22 cellular contexts compared by ENCODE assay signal in the genomic region with DNA sequence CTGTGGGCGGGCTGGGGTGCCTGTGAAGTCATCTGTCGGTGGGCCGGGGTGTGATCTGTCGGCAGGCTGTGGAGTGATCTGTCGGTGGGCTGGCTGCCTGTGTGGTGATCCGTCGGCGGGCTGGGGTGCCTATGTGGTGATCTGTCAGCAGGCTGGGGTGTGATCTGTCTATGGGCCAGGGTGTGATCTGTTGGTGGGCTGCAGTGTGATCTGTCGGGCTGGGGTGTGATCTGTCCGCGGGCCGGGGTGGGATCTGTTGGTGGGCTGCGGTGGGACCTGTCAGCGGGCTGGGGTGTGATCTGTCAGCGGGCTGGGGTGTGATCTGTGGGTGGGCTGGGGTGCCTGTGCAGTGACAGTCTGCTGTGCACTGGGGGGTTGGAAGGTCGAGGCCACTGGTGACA.
"Had no signal": no experiment of that assay in that cellular context is flagged by ENCODE, and none has a peak within 500 bp of the region (broad histone marks: within the 10 kb centered on the region; RNA-seq: fewer than 3 reads in every experiment).

No MANE protein-coding gene starts in this region.

- H3K27me3 Mint-ChIP-seq: activated B cell treated with CpG ODN at 0.5 μM for 24 hours; activated CD4-positive, alpha-beta memory T cell treated with anti-CD3 and anti-CD28 coated beads, Interleukin-2, amount 10 ng/mL, durations not matched to agents 7 days and 5 days; activated CD8-positive, alpha-beta memory T cell treated with anti-CD3 and anti-CD28 coated beads, Interleukin-2, amount 10 ng/mL, durations not matched to agents 7 days and 5 days; activated naive CD4-positive, alpha-beta T cell treated with anti-CD3 and anti-CD28 coated beads, Interleukin-2, amount 10 ng/mL, durations not matched to agents 7 days and 5 days; dendritic cell treated with granulocyte-macrophage colony-stimulating factor and Interleukin-4, amounts not matched to agents 40 ng/mL and 50 ng/mL, for 4 days had no signal

- H3K4me1 ChIP-seq: ascending aorta, parathyroid adenoma, upper lobe of left lung had no signal

- H3K27me3 ChIP-seq: ascending aorta, esophagus muscularis mucosa, gastroesophageal sphincter, heart left ventricle, upper lobe of left lung had no signal

- H3K27ac ChIP-seq: ascending aorta, esophagus muscularis mucosa, gastroesophageal sphincter, parathyroid adenoma, skin epidermis, thoracic aorta, upper lobe of left lung had no signal

- H3K9me3 Mint-ChIP-seq: activated B cell treated with CpG ODN at 0.5 μM for 24 hours; activated CD4-positive, alpha-beta memory T cell treated with anti-CD3 and anti-CD28 coated beads, Interleukin-2, amount 10 ng/mL, durations not matched to agents 7 days and 5 days; activated naive CD4-positive, alpha-beta T cell treated with anti-CD3 and anti-CD28 coated beads, Interleukin-2, amount 10 ng/mL, durations not matched to agents 7 days and 5 days; activated T-helper 2 cell treated with anti-CD3 and anti-CD28 coated beads, Interferon-gamma antibody, Interleukin-2, Interleukin-4, amounts not matched to agents 10 μg/mL and 5 μg/mL and 100 μg/mL, durations not matched to agents 14 hours and 24 hours and 36 hours; immature natural killer cell; natural killer cell had no signal

- DNase-seq: activated B cell treated with CpG ODN at 0.5 μM for 24 hours; activated CD4-positive, alpha-beta memory T cell treated with anti-CD3 and anti-CD28 coated beads, Interleukin-2, amount 10 ng/mL, durations not matched to agents 7 days and 5 days; activated CD4-positive, alpha-beta T cell treated with anti-CD3 and anti-CD28 coated beads for 4 hours; activated CD8-positive, alpha-beta memory T cell treated with anti-CD3 and anti-CD28 coated beads, Interleukin-2, amount 10 ng/mL, durations not matched to agents 7 days and 5 days; activated naive CD4-positive, alpha-beta T cell treated with anti-CD3 and anti-CD28 coated beads, Interleukin-2, amount 10 ng/mL, durations not matched to agents 7 days and 5 days; cerebellar nuclear complex; effector CD8-positive, alpha-beta T cell; immature natural killer cell; natural killer cell; stimulated activated CD4-positive, alpha-beta T cell treated with anti-CD3 and anti-CD28 coated beads, Interleukin-15, amount 100 ng/mL, for 24 hours; stimulated activated CD4-positive, alpha-beta T cell treated with anti-CD3 and anti-CD28 coated beads, Interleukin-2, amount 100 ng/mL, for 48 hours; upper lobe of left lung had no signal

- H3K4me3 ChIP-seq: ascending aorta, esophagus muscularis mucosa, gastroesophageal sphincter, heart left ventricle, lung, skin epidermis, thoracic aorta, upper lobe of left lung had no signal

- H3K27ac Mint-ChIP-seq: activated B cell treated with CpG ODN at 0.5 μM for 24 hours; activated CD4-positive, alpha-beta memory T cell treated with anti-CD3 and anti-CD28 coated beads, Interleukin-2, amount 10 ng/mL, durations not matched to agents 7 days and 5 days; activated CD8-positive, alpha-beta memory T cell treated with anti-CD3 and anti-CD28 coated beads, Interleukin-2, amount 10 ng/mL, durations not matched to agents 7 days and 5 days; activated naive CD4-positive, alpha-beta T cell treated with anti-CD3 and anti-CD28 coated beads, Interleukin-2, amount 10 ng/mL, durations not matched to agents 7 days and 5 days; activated T-helper 2 cell treated with anti-CD3 and anti-CD28 coated beads, Interferon-gamma antibody, Interleukin-2, Interleukin-4, amounts not matched to agents 10 μg/mL and 5 μg/mL and 100 μg/mL, durations not matched to agents 14 hours and 24 hours and 36 hours; dendritic cell treated with granulocyte-macrophage colony-stimulating factor and Interleukin-4, amounts not matched to agents 40 ng/mL and 50 ng/mL, for 4 days had no signal

- H3K4me3 Mint-ChIP-seq: activated B cell treated with CpG ODN at 0.5 μM for 24 hours; activated CD4-positive, alpha-beta memory T cell treated with anti-CD3 and anti-CD28 coated beads, Interleukin-2, amount 10 ng/mL, durations not matched to agents 7 days and 5 days; activated CD8-positive, alpha-beta memory T cell treated with anti-CD3 and anti-CD28 coated beads, Interleukin-2, amount 10 ng/mL, durations not matched to agents 7 days and 5 days; activated naive CD4-positive, alpha-beta T cell treated with anti-CD3 and anti-CD28 coated beads, Interleukin-2, amount 10 ng/mL, durations not matched to agents 7 days and 5 days; dendritic cell treated with granulocyte-macrophage colony-stimulating factor and Interleukin-4, amounts not matched to agents 40 ng/mL and 50 ng/mL, for 4 days; immature natural killer cell; natural killer cell had no signal

- H3K4me1 Mint-ChIP-seq: activated CD4-positive, alpha-beta memory T cell treated with anti-CD3 and anti-CD28 coated beads, Interleukin-2, amount 10 ng/mL, durations not matched to agents 7 days and 5 days; activated CD8-positive, alpha-beta memory T cell treated with anti-CD3 and anti-CD28 coated beads, Interleukin-2, amount 10 ng/mL, durations not matched to agents 7 days and 5 days; activated naive CD4-positive, alpha-beta T cell treated with anti-CD3 and anti-CD28 coated beads, Interleukin-2, amount 10 ng/mL, durations not matched to agents 7 days and 5 days had no signal

- H3K36me3 Mint-ChIP-seq: activated CD8-positive, alpha-beta memory T cell treated with anti-CD3 and anti-CD28 coated beads, Interleukin-2, amount 10 ng/mL, durations not matched to agents 7 days and 5 days; activated naive CD4-positive, alpha-beta T cell treated with anti-CD3 and anti-CD28 coated beads, Interleukin-2, amount 10 ng/mL, durations not matched to agents 7 days and 5 days; natural killer cell had no signal

- H3K9me3 ChIP-seq: ascending aorta, esophagus muscularis mucosa, gastroesophageal sphincter, heart left ventricle, thoracic aorta, upper lobe of left lung had no signal
